In genomic region chr11:85724750-85725465, GRCh38 we compare ENCODE assay signal across 19 cellular contexts. TPM values are rescaled to one million over a fixed set of nuclear protein-coding genes. Genes with fewer than 3 reads are reported as not detected.
"Had no signal": no experiment of that assay in that cellular context is flagged by ENCODE, and none has a peak within 500 bp of the region (broad histone marks: within the 10 kb centered on the region; RNA-seq: fewer than 3 reads in every experiment).

No MANE protein-coding gene starts in this region.

- H3K27me3 ChIP-seq: neural progenitor cell, thyroid gland had no signal

- FAIRE-seq: urothelium cell line had no signal

- H2AFZ ChIP-seq: neural progenitor cell had no signal

- H3K9ac ChIP-seq: neural progenitor cell had no signal

- H3K9me3 ChIP-seq: thyroid gland had no signal

- DNase-seq: activated CD4-positive, alpha-beta T cell treated with anti-CD3 and anti-CD28 coated beads, Interleukin-2, amount 50 U/mL, for 1 hour; activated CD8-positive, alpha-beta memory T cell treated with anti-CD3 and anti-CD28 coated beads for 24 hours; activated naive CD8-positive, alpha-beta T cell treated with anti-CD3 and anti-CD28 coated beads for 36 hours; amygdala; endodermal cell; erythroblast; naive B cell; stimulated activated naive B cell treated with anti-CD40 and anti-IgM and Interleukin-4, amounts not matched to agents 10 μg/mL and 1 μg/mL and 100 μg/mL, for 72 hours; T-cell; T-helper 9 cell; thyroid gland had no signal

- ATAC-seq: activated CD4-positive, CD25-positive, alpha-beta regulatory T cell treated with anti-CD3 and anti-CD28 coated beads, Interleukin-2, amount 50 U/mL, for 24 hours; stimulated activated naive B cell treated with anti-CD40 and anti-IgM and Interleukin-4, amounts not matched to agents 10 μg/mL and 1 μg/mL and 100 μg/mL, for 72 hours; T-cell had no signal

- H3K4me2 ChIP-seq: neural progenitor cell had no signal

- H3K36me3 ChIP-seq: neural progenitor cell, thyroid gland had no signal

- H3K4me3 ChIP-seq: lung, neural progenitor cell, thyroid gland had no signal

- H3K4me1 ChIP-seq: thyroid gland had no signal

- H3K27ac ChIP-seq: neural progenitor cell, thyroid gland had no signal

RNA-seq across cellular contexts. Expression of gene CCDC89, which starts 38.9 kb away (rescaled TPM):
- total RNA-seq: activated naive CD8-positive, alpha-beta T cell treated with anti-CD3 and anti-CD28 coated beads for 36 hours; dermis microvascular lymphatic vessel endothelial cell; endodermal cell; mononuclear cell; osteocyte; pulmonary artery endothelial cell had no signal
